1 cellular context compared by ENCODE assay signal in genomic region chr3:126360714-126361060, GRCh38.
TF ChIP-seq lines count a peak whose summit lies in the region.

No MANE protein-coding gene starts in this region.

TF ChIP-seq in HepG2, 621 proteins besides CTCF, POLR2A, EP300 and RAD21:
- no peak for TF ChIP-seq TEAD3 (CRISPR knock-in tag; optimal IDR thresholded peaks at IDR 0.05; ENCODE audit: borderline replicate concordance)
- TF ChIP-seq ARID2 (CRISPR knock-in tag; IDR thresholded peaks at IDR 0.05; ENCODE audit: borderline replicate concordance), result no peak
- no peak for TF ChIP-seq ZNF337 (CRISPR knock-in tag; IDR thresholded peaks at IDR 0.05; ENCODE audit: borderline replicate concordance, low read depth)
- no peak for TF ChIP-seq ZBTB49 (CRISPR knock-in tag; IDR thresholded peaks at IDR 0.05; ENCODE audit: borderline replicate concordance)
- TF ChIP-seq HNF1B (CRISPR knock-in tag; IDR thresholded peaks at IDR 0.05), result no peak
- TF ChIP-seq ZSCAN12 (CRISPR knock-in tag; IDR thresholded peaks at IDR 0.05), result no peak
- no peak for TF ChIP-seq ARNT2 (CRISPR knock-in tag; IDR thresholded peaks at IDR 0.05; ENCODE audit: low read depth)
- TF ChIP-seq MTA1 (CRISPR knock-in tag; IDR thresholded peaks at IDR 0.05; ENCODE audit: borderline replicate concordance), result no peak
- no peak for TF ChIP-seq CEBPB (IDR thresholded peaks at IDR 0.05; ENCODE audit: borderline replicate concordance, low read depth, low read length)
- no peak for TF ChIP-seq CBX1 (IDR thresholded peaks at IDR 0.05; ENCODE audit: low read depth)
- no peak for TF ChIP-seq GPBP1L1 (CRISPR knock-in tag; IDR thresholded peaks at IDR 0.05)
- TF ChIP-seq NCOA1 (CRISPR knock-in tag; IDR thresholded peaks at IDR 0.05), result no peak
- no peak for TF ChIP-seq GRHL1 (CRISPR knock-in tag; conservative IDR thresholded peaks at IDR 0.05)
- TF ChIP-seq ZNF761 (CRISPR knock-in tag; conservative IDR thresholded peaks at IDR 0.05), result no peak
- no peak for TF ChIP-seq SMAD9 (CRISPR knock-in tag; IDR thresholded peaks at IDR 0.05)
TF ChIP-seq in HepG2: peak in this region for 0.
